In the genomic region with DNA sequence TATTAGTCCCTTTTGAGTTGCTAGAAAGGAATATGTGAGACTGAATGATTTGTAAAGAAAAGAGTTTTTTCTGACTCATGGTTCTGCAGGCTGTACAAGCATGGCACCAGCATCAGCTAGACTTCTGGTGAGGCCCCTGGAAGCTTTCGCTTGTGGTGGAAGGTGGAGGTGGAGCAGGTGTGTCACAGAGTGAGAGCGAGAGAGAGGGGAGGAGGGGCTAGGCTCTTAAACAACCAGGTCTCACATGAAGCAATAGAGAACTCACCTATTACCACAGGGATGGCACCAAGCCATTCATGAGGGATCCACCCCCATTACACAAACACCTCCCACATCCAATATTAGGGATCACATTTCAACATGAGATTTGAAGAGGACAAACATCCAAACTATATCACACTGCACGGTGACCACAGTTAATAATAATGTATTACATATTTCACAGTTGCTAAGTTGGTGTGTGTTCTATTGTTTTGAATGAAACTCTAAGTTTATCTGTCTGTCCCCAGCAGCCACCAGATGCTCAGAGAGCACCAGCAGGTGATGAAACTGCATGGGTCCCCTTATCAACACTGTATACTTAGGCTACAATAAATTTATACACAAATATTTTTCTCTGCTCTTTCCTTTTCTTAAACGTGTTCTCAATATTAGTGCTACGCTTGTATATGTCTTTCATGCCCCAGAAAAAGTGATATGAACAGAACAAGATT, we compare ENCODE assay signal across 9 cellular contexts. TPM values are rescaled to one million over a fixed set of nuclear protein-coding genes. Genes with fewer than 3 reads are reported as not detected.
DNase-seq lines count a peak whose midpoint lies in the region; ATAC-seq and TF ChIP-seq lines count a peak whose summit lies in the region.
"Had no signal": no experiment of that assay in that cellular context is flagged by ENCODE, and none has a peak within 500 bp of the region (broad histone marks: within the 10 kb centered on the region; RNA-seq: fewer than 3 reads in every experiment).

No MANE protein-coding gene starts in this region.

- no peaks in the 10 kb centered on the region for H3K9me3 Mint-ChIP-seq in activated T-helper 1 cell treated with anti-CD3 and anti-CD28 coated beads, Interleukin-12 subunit alpha, Interleukin-12 subunit beta, Interleukin-2, Interleukin-4 antibody, amounts not matched to agents 30 ng/mL and 10 ng/mL and 1 ng/mL, durations not matched to agents 14 hours and 24 hours and 36 hours
- H3K9me3 Mint-ChIP-seq in naive thymus-derived CD8-positive, alpha-beta T cell, result no peaks in the 10 kb centered on the region
- no peaks in the 10 kb centered on the region for H3K9me3 Mint-ChIP-seq in immature natural killer cell

- no peak overlapping the region for H3K9ac ChIP-seq in IMR-90 (ENCODE audit: low read depth, low read length)

- no peak overlapping the region for H3K4me2 ChIP-seq in IMR-90 (ENCODE audit: low read depth, low read length)

- 0 out of 2 replicates have a peak overlapping the region, but pooled peaks have one; percentile 24 for H3K14ac ChIP-seq in IMR-90 (replicated peaks; ENCODE audit: low read depth, low read length)

- H2AFZ ChIP-seq in IMR-90 (replicated peaks; ENCODE audit: low read length, poor library complexity), result no peak overlapping the region

- POLR2A ChIA-PET in IMR-90 (lab: Charles Lee; ENCODE audit: unreplicated experiment), result no interaction called here
- POLR2A ChIA-PET in naive thymus-derived CD8-positive, alpha-beta T cell (lab: Charles Lee), result interaction anchor here (1.0 kb wide), 1 partner anchor 13 kb away, joined by 3 read pairs; no protein-coding TSS in a partner anchor

- no peak for ATAC-seq in IMR-90 (ENCODE audit: low read depth)
- ATAC-seq in naive thymus-derived CD8-positive, alpha-beta T cell, result peak; percentile 52 to 66

- WGBS in IMR-90 (ENCODE audit: extremely low coverage in 2 of 2, insufficient read length in 1 of 2), 2 experiments, result no CpG with 5 or more reads among the region's 5 CpGs

- H3K27me3 ChIP-seq in IMR-90 (ENCODE audit: control insufficient read depth, insufficient read depth, low read length) (no peaks in the 10 kb centered on the region), BE2C (no peaks in the 10 kb centered on the region)

- no peaks in the 10 kb centered on the region for H3K27me3 Mint-ChIP-seq in activated T-helper 1 cell treated with anti-CD3 and anti-CD28 coated beads, Interleukin-12 subunit alpha, Interleukin-12 subunit beta, Interleukin-2, Interleukin-4 antibody, amounts not matched to agents 30 ng/mL and 10 ng/mL and 1 ng/mL, durations not matched to agents 14 hours and 24 hours and 36 hours (ENCODE audit: insufficient read depth)
- H3K27me3 Mint-ChIP-seq in naive thymus-derived CD8-positive, alpha-beta T cell, result no peaks in the 10 kb centered on the region
- H3K27me3 Mint-ChIP-seq in immature natural killer cell (ENCODE audit: low read depth in 3 of 3), result no peaks in the 10 kb centered on the region

- dilution Hi-C loops in IMR-90 (cut with HindIII; ENCODE audit: low sequenced_read_pairs, unreplicated experiment), result no loop called here

- no peak overlapping the region for H3K18ac ChIP-seq in IMR-90 (ENCODE audit: low read depth, low read length)

- H2BK15ac ChIP-seq in IMR-90 (ENCODE audit: low read depth, low read length), result no peak overlapping the region

- H3K4me1 Mint-ChIP-seq in activated T-helper 1 cell treated with anti-CD3 and anti-CD28 coated beads, Interleukin-12 subunit alpha, Interleukin-12 subunit beta, Interleukin-2, Interleukin-4 antibody, amounts not matched to agents 30 ng/mL and 10 ng/mL and 1 ng/mL, durations not matched to agents 14 hours and 24 hours and 36 hours (ENCODE audit: low read depth), result peaks cover 63% of the 10 kb centered on the region
- H3K4me1 Mint-ChIP-seq in naive thymus-derived CD8-positive, alpha-beta T cell, result peaks cover 39 to 80% (median 71%) of the 10 kb centered on the region in 4 donors
- H3K4me1 Mint-ChIP-seq in immature natural killer cell, result peaks cover 37 to 91% of the 10 kb centered on the region in 2 donors

- H4K5ac ChIP-seq in IMR-90 (ENCODE audit: low read depth, low read length), result no peak overlapping the region

- TF ChIP-seq CTCF in IMR-90 (conservative IDR thresholded peaks at IDR 0.05; ENCODE audit: low read depth, low read length) (no peak), BE2C (IDR thresholded peaks at IDR 0.05; ENCODE audit: low read depth, low read length) (no peak)

- H3K79me1 ChIP-seq in IMR-90 (ENCODE audit: low read depth in 1 of 2, low read length in 2 of 2), result peaks cover 26 to 63% of the 10 kb centered on the region in 2 experiments

- no peak overlapping the region for H2AK9ac ChIP-seq in IMR-90 (replicated peaks; ENCODE audit: low read depth, low read length, poor library complexity)

- BruUV-seq in IMR-90 (replicated peaks; lab: Mats Ljungman, UMichigan), result no TSS peak

- no peak overlapping the region for H3K56ac ChIP-seq in IMR-90 (ENCODE audit: extremely low read depth, insufficient read depth, low read length)

- H3K4me1 ChIP-seq in IMR-90 (ENCODE audit: control insufficient read depth, insufficient read depth, low read length) (peaks cover 10% of the 10 kb centered on the region), BE2C (no peaks in the 10 kb centered on the region)

- peak overlapping the region; percentile 64 for H3K27ac Mint-ChIP-seq in activated T-helper 1 cell treated with anti-CD3 and anti-CD28 coated beads, Interleukin-12 subunit alpha, Interleukin-12 subunit beta, Interleukin-2, Interleukin-4 antibody, amounts not matched to agents 30 ng/mL and 10 ng/mL and 1 ng/mL, durations not matched to agents 14 hours and 24 hours and 36 hours
- H3K27ac Mint-ChIP-seq in naive thymus-derived CD8-positive, alpha-beta T cell, result peak overlapping the region in 8 of 10 donors; percentile 1 to 66 (median 26)
- H3K27ac Mint-ChIP-seq in immature natural killer cell, result no peak overlapping the region

- no peak overlapping the region for H2BK120ac ChIP-seq in IMR-90 (ENCODE audit: low read depth, low read length)

- H4K91ac ChIP-seq in IMR-90 (ENCODE audit: insufficient read depth, low read depth, low read length), result no peak overlapping the region

- H2AK5ac ChIP-seq in IMR-90 (ENCODE audit: low read depth, low read length), result no peak overlapping the region

- no peak for TF ChIP-seq RAD21 in IMR-90 (IDR thresholded peaks at IDR 0.05; ENCODE audit: low read length)

- no peak overlapping the region for H3K4me3 ChIP-seq in IMR-90 (ENCODE audit: insufficient read depth, low read depth, low read length)
- H3K4me3 ChIP-seq in BE2C (ENCODE audit: low read depth, low read length), result no peak overlapping the region

- no peak overlapping the region for H2BK5ac ChIP-seq in IMR-90 (ENCODE audit: low read depth, low read length, poor library complexity, severe bottlenecking)

- in situ Hi-C loops in IMR-90 (cut with MboI; ENCODE audit: low sequenced_read_pairs), result loop anchor here (25.0 kb wide), 1 partner anchor 969 kb away; no protein-coding TSS in a partner anchor

- H3K36me3 Mint-ChIP-seq in activated T-helper 1 cell treated with anti-CD3 and anti-CD28 coated beads, Interleukin-12 subunit alpha, Interleukin-12 subunit beta, Interleukin-2, Interleukin-4 antibody, amounts not matched to agents 30 ng/mL and 10 ng/mL and 1 ng/mL, durations not matched to agents 14 hours and 24 hours and 36 hours (ENCODE audit: low read depth), result peaks cover 30% of the 10 kb centered on the region
- H3K36me3 Mint-ChIP-seq in naive thymus-derived CD8-positive, alpha-beta T cell, result peaks cover 0 to 51% (median 13%) of the 10 kb centered on the region in 3 donors
- peaks cover 0 to 5% (median 0%) of the 10 kb centered on the region in 3 donors for H3K36me3 Mint-ChIP-seq in immature natural killer cell

- H3K4ac ChIP-seq in IMR-90 (ENCODE audit: low read depth, low read length), result no peak overlapping the region

- H3K27ac ChIP-seq in IMR-90 (ENCODE audit: insufficient read depth, low read length), result no peak overlapping the region

- TF ChIP-seq POLR2A in IMR-90 (IDR thresholded peaks at IDR 0.05; ENCODE audit: low read depth, low read length), result no peak

- H4K8ac ChIP-seq in IMR-90 (ENCODE audit: low read depth in 2 of 2, low read length in 2 of 2), result no peak overlapping the region

- H3K23ac ChIP-seq in IMR-90 (ENCODE audit: low read depth, low read length), result no peak overlapping the region

- no peak overlapping the region for H2BK20ac ChIP-seq in IMR-90 (ENCODE audit: low read depth, low read length)

- peak in 2 of 3 experiments; percentile 57 to 74 for DNase-seq in NCI-H1417 (lab: John Stamatoyannopoulos, UW)
- no peak for DNase-seq in NCI-H1417 treated with DMSO at 0.1 percent for 48 hours (lab: John Stamatoyannopoulos, UW)
- no peak for DNase-seq in IMR-90
- DNase-seq in activated T-helper 1 cell treated with anti-CD3 and anti-CD28 coated beads, Interleukin-12 subunit alpha, Interleukin-12 subunit beta, Interleukin-2, Interleukin-4 antibody, amounts not matched to agents 30 ng/mL and 10 ng/mL and 1 ng/mL, durations not matched to agents 14 hours and 24 hours and 36 hours (ENCODE audit: low spot score), result no peak
- no peak for DNase-seq in naive thymus-derived CD8-positive, alpha-beta T cell
- no peak for DNase-seq in immature natural killer cell
- DNase-seq in KG1 (lab: John Stamatoyannopoulos, UW), result no peak
- DNase-seq in BE2C, result no peak
- DNase-seq: 8988T had no signal

- H3K9me3 ChIP-seq in IMR-90 (ENCODE audit: control insufficient read depth, insufficient read depth, low read length) (no peaks in the 10 kb centered on the region), BE2C (no peaks in the 10 kb centered on the region)

- intact Hi-C loops in IMR-90 (cut with micrococcal nuclease), result no loop called here
- intact Hi-C loops in activated T-helper 1 cell treated with anti-CD3 and anti-CD28 coated beads, Interleukin-12 subunit alpha, Interleukin-12 subunit beta, Interleukin-2, Interleukin-4 antibody, amounts not matched to agents 30 ng/mL and 10 ng/mL and 1 ng/mL, durations not matched to agents 14 hours and 24 hours and 36 hours (cut with micrococcal nuclease), result no loop called here

- no peak overlapping the region for H3K4me3 Mint-ChIP-seq in activated T-helper 1 cell treated with anti-CD3 and anti-CD28 coated beads, Interleukin-12 subunit alpha, Interleukin-12 subunit beta, Interleukin-2, Interleukin-4 antibody, amounts not matched to agents 30 ng/mL and 10 ng/mL and 1 ng/mL, durations not matched to agents 14 hours and 24 hours and 36 hours
- H3K4me3 Mint-ChIP-seq in naive thymus-derived CD8-positive, alpha-beta T cell, result peak overlapping the region in 2 of 10 donors; percentile 1 to 3
- no peak overlapping the region for H3K4me3 Mint-ChIP-seq in immature natural killer cell

- CTCF ChIA-PET in IMR-90 (lab: Yijun Ruan, JAX), result interaction anchor here (0.6 kb wide), 1 partner anchor 528 kb away, joined by 3 read pairs; no protein-coding TSS in a partner anchor

- H3K9me1 ChIP-seq in IMR-90 (ENCODE audit: insufficient read depth, low read length), result peaks cover 8% of the 10 kb centered on the region; the same call in 1 of the 2 replicates

- 0 out of 2 replicates have a peak, but pooled peaks cover 6% of the 10 kb centered on the region for H3K36me3 ChIP-seq in IMR-90 (ENCODE audit: control insufficient read depth, insufficient read depth, low read length)
- H3K36me3 ChIP-seq in BE2C, result peaks cover 6% of the 10 kb centered on the region; the same call in 1 of the 2 replicates

- H4K20me1 ChIP-seq in IMR-90 (ENCODE audit: insufficient read depth, low read length), result peaks cover 22% of the 10 kb centered on the region

RNA-seq across cellular contexts. Expression of gene ZFP91, which starts 14.1 kb away (rescaled TPM):
- 25.3 and 43.0 TPM in 2 replicates for total RNA-seq in IMR-90 (2012; rRNA removed)
- 18.1 and 20.7 TPM in 2 replicates for polyA plus RNA-seq in IMR-90 (2012; rRNA removed)
- polyA plus RNA-seq in IMR-90 (2012; cell fraction: cytosol; rRNA removed), result 3.4 and 5.3 TPM in 2 replicates
- polyA plus RNA-seq in IMR-90 (2012; cell fraction: nucleus; rRNA removed; ENCODE audit: low replicate concordance), result 2.9 and 18.9 TPM in 2 replicates
- 59.2 and 60.2 TPM in 2 replicates for total RNA-seq in activated T-helper 1 cell treated with anti-CD3 and anti-CD28 coated beads, Interleukin-12 subunit alpha, Interleukin-12 subunit beta, Interleukin-2, Interleukin-4 antibody, amounts not matched to agents 30 ng/mL and 10 ng/mL and 1 ng/mL, durations not matched to agents 14 hours and 24 hours and 36 hours
- total RNA-seq in naive thymus-derived CD8-positive, alpha-beta T cell, result 10 to 100 TPM; 46.1 to 49.6 TPM
- 1 to 10 TPM; 4.8 to 9.4 (median 7.1) TPM for polyA plus RNA-seq in naive thymus-derived CD8-positive, alpha-beta T cell
- 10 to 100 TPM in 2 of 3 donors, 1 to 10 TPM in 1; 6.6 to 15.4 (median 10.8) TPM for polyA plus RNA-seq in immature natural killer cell
- polyA plus RNA-seq in BE2C (2012; ENCODE audit: insufficient read depth, insufficient read length, low read depth), result 19.7 TPM

RNA-seq across cellular contexts. Expression of gene LPXN, which starts 17.3 kb away (rescaled TPM):
- 11.9 and 13.4 TPM in 2 replicates for total RNA-seq in IMR-90 (2012; rRNA removed)
- 15.2 and 15.7 TPM in 2 replicates for polyA plus RNA-seq in IMR-90 (2012; rRNA removed)
- 6.9 and 10.3 TPM in 2 replicates for polyA plus RNA-seq in IMR-90 (2012; cell fraction: cytosol; rRNA removed)
- polyA plus RNA-seq in IMR-90 (2012; cell fraction: nucleus; rRNA removed; ENCODE audit: low replicate concordance), result 8.6 and 12.5 TPM in 2 replicates
- 70.4 and 73.6 TPM in 2 replicates for total RNA-seq in activated T-helper 1 cell treated with anti-CD3 and anti-CD28 coated beads, Interleukin-12 subunit alpha, Interleukin-12 subunit beta, Interleukin-2, Interleukin-4 antibody, amounts not matched to agents 30 ng/mL and 10 ng/mL and 1 ng/mL, durations not matched to agents 14 hours and 24 hours and 36 hours
- total RNA-seq in naive thymus-derived CD8-positive, alpha-beta T cell, result 100 to 1,000 TPM; 200 TPM
- 100 to 1,000 TPM; 208 to 261 (median 220) TPM for polyA plus RNA-seq in naive thymus-derived CD8-positive, alpha-beta T cell
- 100 to 1,000 TPM; 153 to 217 (median 197) TPM for polyA plus RNA-seq in immature natural killer cell
- 2.9 TPM for polyA plus RNA-seq in BE2C (2012; ENCODE audit: insufficient read depth, insufficient read length, low read depth)

RNA-seq across cellular contexts. Expression of gene CNTF, which starts 29.5 kb away (rescaled TPM):
- total RNA-seq in IMR-90 (2012; rRNA removed), result 2.3 and 3.3 TPM in 2 replicates
- polyA plus RNA-seq in IMR-90 (2012; rRNA removed), result 1.1 and 1.2 TPM in 2 replicates
- 0.08 and 0.39 TPM in 2 replicates for polyA plus RNA-seq in IMR-90 (2012; cell fraction: cytosol; rRNA removed)
- polyA plus RNA-seq in IMR-90 (2012; cell fraction: nucleus; rRNA removed; ENCODE audit: low replicate concordance), result 0.91 and 5.2 TPM in 2 replicates
- total RNA-seq in activated T-helper 1 cell treated with anti-CD3 and anti-CD28 coated beads, Interleukin-12 subunit alpha, Interleukin-12 subunit beta, Interleukin-2, Interleukin-4 antibody, amounts not matched to agents 30 ng/mL and 10 ng/mL and 1 ng/mL, durations not matched to agents 14 hours and 24 hours and 36 hours, result 4.1 and 4.3 TPM in 2 replicates
- 1 to 10 TPM; 2.9 to 3.0 TPM for total RNA-seq in naive thymus-derived CD8-positive, alpha-beta T cell
- under 1 TPM in 2 of 3 donors, not detected in 1; 0.15 to 0.28 TPM for polyA plus RNA-seq in naive thymus-derived CD8-positive, alpha-beta T cell
- under 1 TPM in 1 of 3 donors, not detected in 2; 0.46 TPM for polyA plus RNA-seq in immature natural killer cell
- polyA plus RNA-seq in BE2C (2012; ENCODE audit: insufficient read depth, insufficient read length, low read depth), result 1.0 TPM

Comparison
In these comparisons a context has a peak if more than half of its experiments do, and no peak if none do; other contexts are left out.
1. DNase-seq: peak in NCI-H1417 (2 of 3); none in NCI-H1417 treated with DMSO at 0.1 percent for 48 hours (single experiment), IMR-90 (single experiment), activated T-helper 1 cell treated with anti-CD3 and anti-CD28 coated beads, Interleukin-12 subunit alpha, Interleukin-12 subunit beta, Interleukin-2, Interleukin-4 antibody, amounts not matched to agents 30 ng/mL and 10 ng/mL and 1 ng/mL, durations not matched to agents 14 hours and 24 hours and 36 hours (single experiment), naive thymus-derived CD8-positive, alpha-beta T cell (0 of 10), immature natural killer cell (0 of 3), KG1 (single experiment) and BE2C (single experiment).
2. H3K27ac Mint-ChIP-seq: peak in activated T-helper 1 cell treated with anti-CD3 and anti-CD28 coated beads, Interleukin-12 subunit alpha, Interleukin-12 subunit beta, Interleukin-2, Interleukin-4 antibody, amounts not matched to agents 30 ng/mL and 10 ng/mL and 1 ng/mL, durations not matched to agents 14 hours and 24 hours and 36 hours (single experiment) and naive thymus-derived CD8-positive, alpha-beta T cell (8 of 10); none in immature natural killer cell (0 of 6).